Comparison of ENCODE assay signal across 2 cellular contexts in genomic region chr3:194191850-194192249, GRCh38. TPM values are rescaled to one million over a fixed set of nuclear protein-coding genes. Genes with fewer than 3 reads are reported as not detected.
"Had no signal": no experiment of that assay in that cellular context is flagged by ENCODE, and none has a peak within 500 bp of the region (broad histone marks: within the 10 kb centered on the region; RNA-seq: fewer than 3 reads in every experiment).

No MANE protein-coding gene starts in this region.

RNA-seq across cellular contexts. Expression of gene HES1, which starts 55.9 kb away (rescaled TPM):
- polyA plus RNA-seq: immature natural killer cell; naive thymus-derived CD4-positive, alpha-beta T cell had no signal
